In the genomic region with DNA sequence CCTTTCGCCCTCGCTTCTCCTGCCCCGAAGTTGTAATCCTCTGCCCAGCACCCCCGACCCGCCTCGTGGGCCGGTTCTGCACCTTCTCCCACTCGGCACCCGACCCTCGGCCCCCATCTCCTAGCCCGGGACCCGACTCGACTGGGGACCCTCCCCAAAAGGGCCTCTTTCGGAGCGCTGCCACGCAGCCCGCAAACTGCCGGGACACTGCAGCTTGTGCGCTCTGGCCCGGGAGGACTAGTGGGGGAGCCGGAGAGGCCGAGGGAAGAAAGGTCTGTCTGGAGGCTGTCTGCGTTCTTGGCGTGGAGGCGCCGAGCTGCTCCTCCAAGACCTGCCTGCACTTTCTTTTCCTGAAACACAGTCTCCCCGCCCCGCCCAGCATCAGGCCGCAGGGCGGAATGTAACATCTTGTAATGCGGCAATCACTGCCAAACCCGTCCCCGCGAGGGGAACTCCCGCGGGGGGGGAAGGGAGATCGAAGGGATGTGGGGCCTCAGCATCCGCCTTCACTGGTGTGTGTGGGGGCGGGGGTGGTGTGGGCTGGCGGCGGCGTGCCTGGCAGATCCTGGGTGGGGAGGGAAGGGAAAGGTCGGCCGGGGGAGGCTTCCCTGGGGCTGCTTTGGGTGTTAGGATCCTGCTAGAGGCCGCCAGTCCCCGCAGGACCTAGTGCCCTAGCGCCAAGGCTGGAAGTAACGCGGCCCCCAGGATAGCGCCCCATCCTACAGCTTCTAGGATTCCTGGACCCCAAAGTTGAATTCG, we compare ENCODE assay signal across 8 cellular contexts. TPM values are rescaled to one million over a fixed set of nuclear protein-coding genes. Genes with fewer than 3 reads are reported as not detected.
DNase-seq lines count a peak whose midpoint lies in the region; ATAC-seq, FAIRE-seq and TF ChIP-seq lines count a peak whose summit lies in the region.

No MANE protein-coding gene starts in this region.

- H3K36me3 Mint-ChIP-seq in activated T-helper 17 cell treated with anti-CD3 and anti-CD28 coated beads, Interleukin-2, amount 50 U/mL, for 72 hours (ENCODE audit: low read depth): peaks cover 12% of the 10 kb centered on the region

- peaks cover 20% of the 10 kb centered on the region for H3K4me1 Mint-ChIP-seq in activated T-helper 17 cell treated with anti-CD3 and anti-CD28 coated beads, Interleukin-2, amount 50 U/mL, for 72 hours

- no peaks in the 10 kb centered on the region; the same call in 1 of the 2 replicates for H3K27me3 ChIP-seq in OCI-LY1 (ENCODE audit: insufficient read depth, low read length)
- H3K27me3 ChIP-seq in pancreas: peaks cover 9 to 75% (median 19%) of the 10 kb centered on the region in 4 donors

- ATAC-seq in activated T-helper 17 cell treated with anti-CD3 and anti-CD28 coated beads, Interleukin-2, amount 50 U/mL, for 72 hours (replicated peaks): peak; percentile 49
- peak; percentile 37 to 66 (median 58) for ATAC-seq in pancreas

- intact Hi-C loops in pancreas (cut with DNase I): no loop called here

- no peaks in the 10 kb centered on the region for H3F3A ChIP-seq in OCI-LY1 (ENCODE audit: insufficient read depth, low read length)

- TF ChIP-seq CTCF in OCI-LY1 (IDR thresholded peaks at IDR 0.05; ENCODE audit: low read length) (no peak), pancreas (IDR thresholded peaks at IDR 0.05) (no peak)

- H3K4me1 ChIP-seq in OCI-LY1 (ENCODE audit: insufficient read depth, low read length, severe bottlenecking) (peaks cover 49% of the 10 kb centered on the region), pancreas (peaks cover 8 to 25% (median 10%) of the 10 kb centered on the region in 3 donors)

- FAIRE-seq in GM19239 (lab: Jason Lieb, UNC) (peak; percentile 23), pancreas (lab: Jason Lieb, UNC) (no peak)

- H2AFZ ChIP-seq in OCI-LY1 (ENCODE audit: low read length): no peak overlapping the region

- H3K4me3 ChIP-seq in OCI-LY1 (ENCODE audit: low read depth, low read length, poor library complexity, severe bottlenecking) (peak overlapping the region; percentile 57), pancreas (peak overlapping the region in 3 of 4 donors; percentile 6 to 46 (median 35))

- H3K27ac Mint-ChIP-seq in activated T-helper 17 cell treated with anti-CD3 and anti-CD28 coated beads, Interleukin-2, amount 50 U/mL, for 72 hours: no peak overlapping the region

- H3K4me3 Mint-ChIP-seq in activated T-helper 17 cell treated with anti-CD3 and anti-CD28 coated beads, Interleukin-2, amount 50 U/mL, for 72 hours: peak overlapping the region; percentile 72

- H3K9me2 ChIP-seq in OCI-LY1 (ENCODE audit: low read depth, low read length): no peaks in the 10 kb centered on the region

- no peaks in the 10 kb centered on the region for H3K9me3 Mint-ChIP-seq in activated T-helper 17 cell treated with anti-CD3 and anti-CD28 coated beads, Interleukin-2, amount 50 U/mL, for 72 hours

- H4K20me1 ChIP-seq in OCI-LY1 (ENCODE audit: insufficient read depth, low read length): no peaks in the 10 kb centered on the region

- 3% methylated on average over 48 to 51 of the region's 51 CpGs for WGBS in pancreas, 2 donors

- H3K27me3 Mint-ChIP-seq in activated T-helper 17 cell treated with anti-CD3 and anti-CD28 coated beads, Interleukin-2, amount 50 U/mL, for 72 hours: peaks cover 65% of the 10 kb centered on the region

- peak overlapping the region; percentile 16; the same call in 1 of the 2 replicates for H3K9ac ChIP-seq in OCI-LY1 (ENCODE audit: low read length)

- no peaks in the 10 kb centered on the region for H3K79me2 ChIP-seq in OCI-LY1 (ENCODE audit: insufficient read depth, low read length)

- H3K4me2 ChIP-seq in OCI-LY1 (ENCODE audit: low read length): peak overlapping the region; percentile 68

- DNase-seq in AG08395 (ENCODE audit: low spot score): peak; percentile 82
- DNase-seq in GM19239 (ENCODE audit: insufficient read length, low spot score): no peak
- DNase-seq in fibroblast of the conjunctiva (ENCODE audit: low read depth): peak; percentile 44
- DNase-seq in pancreas: peak in 3 of 6 donors; percentile 31 to 77 (median 47)
- DNase-seq in NCI-H524 treated with DMSO at 0.1 percent for 48 hours (lab: John Stamatoyannopoulos, UW): no peak
- DNase-seq in NCI-H1930 (lab: John Stamatoyannopoulos, UW): no peak

- no peaks in the 10 kb centered on the region for H3K36me3 ChIP-seq in OCI-LY1 (ENCODE audit: insufficient read depth, low read length)
- no peaks in the 10 kb centered on the region for H3K36me3 ChIP-seq in pancreas

- H3K9me3 ChIP-seq in OCI-LY1 (ENCODE audit: low read length) (no peaks in the 10 kb centered on the region), pancreas (no peaks in the 10 kb centered on the region)

- H3K27ac ChIP-seq in OCI-LY1 (ENCODE audit: low read depth, low read length, poor library complexity, severe bottlenecking): no peak overlapping the region
- no peak overlapping the region for H3K27ac ChIP-seq in pancreas

RNA-seq across cellular contexts. Expression of a gene that starts 7.4 kb away (rescaled TPM):
- total RNA-seq in activated T-helper 17 cell treated with anti-CD3 and anti-CD28 coated beads, Interleukin-2, amount 50 U/mL, for 72 hours: not detected
- total RNA-seq in pancreas: not detected
- not detected for polyA plus RNA-seq in pancreas

RNA-seq across cellular contexts. Expression of a gene that starts 10.0 kb away (rescaled TPM):
- total RNA-seq in activated T-helper 17 cell treated with anti-CD3 and anti-CD28 coated beads, Interleukin-2, amount 50 U/mL, for 72 hours: not detected
- total RNA-seq in pancreas: under 1 TPM in 1 of 6 donors, not detected in 5; 0.25 TPM
- polyA plus RNA-seq in pancreas: under 1 TPM; 0.15 to 0.26 TPM

Comparison
In these comparisons a context has a peak if more than half of its experiments do, and no peak if none do; other contexts are left out.
1. DNase-seq: peak in AG08395 (single experiment) and fibroblast of the conjunctiva (single experiment); none in GM19239 (single experiment), NCI-H524 treated with DMSO at 0.1 percent for 48 hours (single experiment) and NCI-H1930 (0 of 2).